ENCODE assay signal across 14 cellular contexts in genomic region chr11:130156108-130157022, GRCh38. TPM values are rescaled to one million over a fixed set of nuclear protein-coding genes. Genes with fewer than 3 reads are reported as not detected.
DNase-seq lines count a peak whose midpoint lies in the region; ATAC-seq and TF ChIP-seq lines count a peak whose summit lies in the region.
"Had no signal": no experiment of that assay in that cellular context is flagged by ENCODE, and none has a peak within 500 bp of the region (broad histone marks: within the 10 kb centered on the region; RNA-seq: fewer than 3 reads in every experiment).

No MANE protein-coding gene starts in this region.

- peaks cover 64% of the 10 kb centered on the region for H3K4me1 Mint-ChIP-seq in CD14-positive monocyte

- peaks cover 0 to 6% (median 0%) of the 10 kb centered on the region in 7 donors for H3K9me3 Mint-ChIP-seq in CD14-positive monocyte
- H3K9me3 Mint-ChIP-seq: activated T-cell treated with anti-CD3 and anti-CD28 coated beads, Interleukin-2, amount 50 U/mL, for 72 hours; GM23338; stimulated activated naive CD8-positive, alpha-beta T cell treated with anti-CD3 and anti-CD28 coated beads, Interleukin-15, Interleukin-2, amounts not matched to agents 100 ng/mL and 50 ng/mL, for 24 hours had no signal

- H3K27me3 Mint-ChIP-seq in CD14-positive monocyte (ENCODE audit: low read depth in 3 of 3), result peaks cover 16 to 26% (median 16%) of the 10 kb centered on the region in 3 donors

- no peak overlapping the region for H3K4me3 Mint-ChIP-seq in CD14-positive monocyte
- H3K4me3 Mint-ChIP-seq: activated CD4-positive, alpha-beta T cell treated with anti-CD3 and anti-CD28 coated beads for 36 hours; activated T-cell treated with anti-CD3 and anti-CD28 coated beads, Interleukin-2, amount 50 U/mL, for 72 hours; GM23338; stimulated activated naive CD8-positive, alpha-beta T cell treated with anti-CD3 and anti-CD28 coated beads, Interleukin-15, Interleukin-2, amounts not matched to agents 100 ng/mL and 50 ng/mL, for 24 hours had no signal

- peaks cover 5 to 9% of the 10 kb centered on the region in 2 donors for H3K36me3 Mint-ChIP-seq in CD14-positive monocyte

- intact Hi-C loops in CD14-positive monocyte (cut with micrococcal nuclease) (no loop called here), Right ventricle myocardium inferior (cut with DNase I) (no loop called here)

- H3K27ac Mint-ChIP-seq in CD14-positive monocyte, result peak overlapping the region; percentile 14 to 80 (median 69)
- H3K27ac Mint-ChIP-seq: activated CD4-positive, alpha-beta T cell treated with anti-CD3 and anti-CD28 coated beads for 36 hours; activated T-cell treated with anti-CD3 and anti-CD28 coated beads, Interleukin-2, amount 50 U/mL, for 72 hours; GM23338; stimulated activated naive CD8-positive, alpha-beta T cell treated with anti-CD3 and anti-CD28 coated beads, Interleukin-15, Interleukin-2, amounts not matched to agents 100 ng/mL and 50 ng/mL, for 24 hours had no signal

- peak; percentile 68 for DNase-seq in CD14-positive monocyte (ENCODE audit: low spot score)
- peak; percentile 60 for DNase-seq in HT1080 (ENCODE audit: low read depth)
- DNase-seq in SW480 (ENCODE audit: low spot score), result peak; percentile 70
- peak; percentile 45 for DNase-seq in glomerular visceral epithelial cell (ENCODE audit: extremely low spot score)
- DNase-seq in Right ventricle myocardium inferior (ENCODE audit: missing footprints), result no peak
- no peak for DNase-seq in epidermal melanocyte (ENCODE audit: insufficient read length, low spot score)
- DNase-seq in OCI-M2 (lab: John Stamatoyannopoulos, UW; ENCODE audit: unreplicated experiment), result no peak
- DNase-seq: activated CD4-positive, alpha-beta T cell treated with anti-CD3 and anti-CD28 coated beads for 36 hours; activated T-cell treated with anti-CD3 and anti-CD28 coated beads, Interleukin-2, amount 50 U/mL, for 72 hours; midbrain; stimulated activated CD4-positive, alpha-beta T cell treated with anti-CD3 and anti-CD28 coated beads, Interleukin-2, amount 100 ng/mL, for 48 hours had no signal

- ATAC-seq in Right ventricle myocardium inferior, result no peak
- no peak for ATAC-seq in HG02885 (IDR thresholded peaks at IDR 0.05; ENCODE audit: poor library complexity, unreplicated experiment)
- ATAC-seq: activated CD4-positive, alpha-beta T cell treated with anti-CD3 and anti-CD28 coated beads for 36 hours; activated T-cell treated with anti-CD3 and anti-CD28 coated beads, Interleukin-2, amount 50 U/mL, for 72 hours; GM23338 had no signal

- no peak for TF ChIP-seq CTCF in CD14-positive monocyte (IDR thresholded peaks at IDR 0.05)

RNA-seq across cellular contexts. Expression of gene ST14, which starts 3.2 kb away (rescaled TPM):
- 10 to 100 TPM; 13.3 to 23.6 TPM for polyA plus RNA-seq in CD14-positive monocyte
- total RNA-seq in HT1080 (2014; rRNA removed; shearing (Covaris generic)), result 0.07 and 0.31 TPM in 2 replicates
- 0.05 and 0.14 TPM in 2 replicates for polyA plus RNA-seq in HT1080 (2015; cell fraction: cytosol; rRNA removed)
- polyA plus RNA-seq in HT1080 (2015; cell fraction: nucleus; rRNA removed), result 0.06 TPM in 1 of 2 replicates, not detected in the other
- total RNA-seq in Right ventricle myocardium inferior, result 2.1 TPM
- total RNA-seq: activated CD4-positive, alpha-beta T cell treated with anti-CD3 and anti-CD28 coated beads for 36 hours; activated T-cell treated with anti-CD3 and anti-CD28 coated beads, Interleukin-2, amount 50 U/mL, for 72 hours had no signal

Comparison
In these comparisons a context has a peak if more than half of its experiments do, and no peak if none do; other contexts are left out.
1. DNase-seq: peak in CD14-positive monocyte (single experiment), HT1080 (single experiment), SW480 (single experiment) and glomerular visceral epithelial cell (single experiment); none in Right ventricle myocardium inferior (single experiment), epidermal melanocyte (single experiment) and OCI-M2 (single experiment).